ENCODE assay signal across 16 cellular contexts in the genomic region with DNA sequence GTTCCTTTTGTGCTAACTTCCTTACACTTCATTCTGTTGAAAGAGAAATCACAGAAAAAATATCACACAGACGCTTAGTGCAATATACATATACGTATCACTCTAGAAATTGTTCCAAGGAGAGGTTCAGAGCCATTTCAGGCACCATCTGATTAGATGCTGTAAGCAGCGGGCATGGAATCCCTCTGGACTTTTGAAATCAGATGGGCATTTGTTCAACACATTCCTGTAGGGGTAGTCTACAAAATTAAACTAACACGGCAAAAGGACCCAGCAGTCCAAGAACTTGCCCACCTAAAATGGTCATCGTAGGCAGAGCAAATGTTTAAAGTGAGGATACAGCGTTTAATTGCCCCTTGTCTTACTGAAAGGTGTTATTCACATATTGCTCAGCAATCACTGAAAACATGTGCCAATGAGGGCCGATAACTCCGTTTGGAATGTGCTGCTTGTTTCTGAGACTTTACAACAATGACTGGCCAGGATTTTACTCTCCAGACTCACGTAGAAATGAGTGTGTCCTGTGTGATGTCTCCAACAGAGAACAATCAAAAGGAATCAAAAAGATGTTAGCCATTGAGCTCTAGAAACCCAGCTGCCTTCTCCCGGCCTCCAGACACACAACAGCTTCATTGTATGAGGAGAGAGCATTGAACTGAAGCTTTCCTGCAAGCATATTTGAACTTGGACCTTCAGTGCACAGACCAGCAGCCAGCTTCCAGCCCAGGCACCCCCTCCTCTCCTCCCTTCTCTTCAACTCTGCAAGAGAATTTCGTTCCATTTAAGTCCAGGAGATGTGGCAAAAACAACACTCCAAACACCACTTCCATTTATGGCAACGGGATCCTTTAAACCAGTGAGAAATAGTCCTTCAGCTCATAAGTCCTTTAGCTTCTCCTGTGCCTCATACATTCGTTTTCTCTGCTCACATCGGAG. TPM values are rescaled to one million over a fixed set of nuclear protein-coding genes. Genes with fewer than 3 reads are reported as not detected.
DNase-seq lines count a peak whose midpoint lies in the region; ATAC-seq and TF ChIP-seq lines count a peak whose summit lies in the region.
"Had no signal": no experiment of that assay in that cellular context is flagged by ENCODE, and none has a peak within 500 bp of the region (broad histone marks: within the 10 kb centered on the region; RNA-seq: fewer than 3 reads in every experiment).

No MANE protein-coding gene starts in this region.

- H3K27me3 Mint-ChIP-seq in progenitor cell of endocrine pancreas, result peaks cover 7% of the 10 kb centered on the region

- H3K4me1 Mint-ChIP-seq in progenitor cell of endocrine pancreas (ENCODE audit: low read depth), result peaks cover 11% of the 10 kb centered on the region
- H3K4me1 Mint-ChIP-seq: activated B cell treated with CpG ODN at 0.5 μM for 24 hours, naive B cell had no signal

- peaks cover 3 to 10% of the 10 kb centered on the region in 2 donors for H3K4me1 ChIP-seq in aorta (ENCODE audit: control insufficient read depth in 1 of 2, insufficient read depth in 2 of 2, low read length in 2 of 2)
- H3K4me1 ChIP-seq: spleen had no signal

- DNase-seq in left ventricle myocardium superior, result no peak
- DNase-seq in cardiac septum (ENCODE audit: low spot score), result no peak
- DNase-seq in inferior parietal cortex (ENCODE audit: extremely low spot score), result peak; percentile 45
- DNase-seq in progenitor cell of endocrine pancreas (ENCODE audit: low spot score, unreplicated experiment), result no peak
- DNase-seq in aorta, result peak in 1 of 2 donors; percentile 53
- DNase-seq in NCI-H1417 (lab: John Stamatoyannopoulos, UW), result no peak
- no peak for DNase-seq in activated naive CD4-positive, alpha-beta T cell treated with anti-CD3 and anti-CD28 coated beads, Interleukin-2, amount 50 U/mL, for 16 hours
- no peak for DNase-seq in OCI-M1 (lab: John Stamatoyannopoulos, UW)
- DNase-seq: activated B cell treated with CpG ODN at 0.5 μM for 24 hours; activated CD8-positive, alpha-beta memory T cell treated with anti-CD3 and anti-CD28 coated beads, Interleukin-2, amount 50 U/mL, for 48 hours; CD8-positive, alpha-beta T cell; HCEC 1CT; naive B cell; spleen had no signal

- H3K4me3 ChIP-seq in aorta (ENCODE audit: low read length in 2 of 2), result no peak overlapping the region
- H3K4me3 ChIP-seq: A549, spleen had no signal

- no peaks in the 10 kb centered on the region for H3K9me3 ChIP-seq in aorta (ENCODE audit: control insufficient read depth, low read length)
- H3K9me3 ChIP-seq: A549, spleen had no signal

- peak overlapping the region; percentile 53 for H3K27ac Mint-ChIP-seq in progenitor cell of endocrine pancreas
- H3K27ac Mint-ChIP-seq: activated B cell treated with CpG ODN at 0.5 μM for 24 hours; CD8-positive, alpha-beta T cell had no signal

- whole genome bisulfite sequencing in aorta, 2 donors, result 3 to 7% methylated on average over 14 of the region's 14 CpGs

- H3K36me3 Mint-ChIP-seq in progenitor cell of endocrine pancreas (ENCODE audit: insufficient read depth), result no peaks in the 10 kb centered on the region
- H3K36me3 Mint-ChIP-seq: activated naive CD4-positive, alpha-beta T cell treated with anti-CD3 and anti-CD28 coated beads, Interleukin-2, amount 50 U/mL, for 72 hours; CD8-positive, alpha-beta T cell had no signal

- peak overlapping the region; percentile 82 to 85 for H3K27ac ChIP-seq in aorta (ENCODE audit: low read depth in 1 of 2, low read length in 2 of 2)
- H3K27ac ChIP-seq: A549, spleen had no signal

- ATAC-seq in left ventricle myocardium superior (peak; percentile 34), aorta (ENCODE audit: low FRiP score) (peak; percentile 82)
- ATAC-seq: A549; activated naive CD4-positive, alpha-beta T cell treated with anti-CD3 and anti-CD28 coated beads, Interleukin-2, amount 50 U/mL, for 72 hours; CD8-positive, alpha-beta T cell had no signal

- H3K27me3 ChIP-seq in aorta (ENCODE audit: control insufficient read depth in 1 of 2, insufficient read depth in 2 of 2, low read length in 1 of 2), result no peaks in the 10 kb centered on the region
- H3K27me3 ChIP-seq: spleen had no signal

- no peaks in the 10 kb centered on the region for H3K36me3 ChIP-seq in aorta (ENCODE audit: control insufficient read depth in 1 of 2, insufficient read depth in 2 of 2, low read length in 1 of 2)
- H3K36me3 ChIP-seq: spleen had no signal

- H3K4me3 Mint-ChIP-seq in progenitor cell of endocrine pancreas (ENCODE audit: low read depth), result no peak overlapping the region
- H3K4me3 Mint-ChIP-seq: activated B cell treated with CpG ODN at 0.5 μM for 24 hours; CD8-positive, alpha-beta T cell; naive B cell had no signal

- TF ChIP-seq CTCF in progenitor cell of endocrine pancreas (IDR thresholded peaks at IDR 0.05; ENCODE audit: unreplicated experiment), result no peak

- H3K9me3 Mint-ChIP-seq in progenitor cell of endocrine pancreas (ENCODE audit: low read depth), result peaks cover 6% of the 10 kb centered on the region
- H3K9me3 Mint-ChIP-seq: activated B cell treated with CpG ODN at 0.5 μM for 24 hours; CD8-positive, alpha-beta T cell had no signal

- intact Hi-C loops in left ventricle myocardium superior (cut with micrococcal nuclease) (no loop called here), cardiac septum (cut with DNase I) (no loop called here), aorta (cut with DNase I) (loop anchor here (5.0 kb wide), 2 partner anchors 57 to 87 kb away; no protein-coding TSS in a partner anchor)

RNA-seq across cellular contexts. Expression of gene ADORA3, which starts 32.1 kb away (rescaled TPM):
- total RNA-seq in left ventricle myocardium superior (4.1 TPM), cardiac septum (0.51 TPM), progenitor cell of endocrine pancreas (not detected in 2 replicates), aorta (10 to 100 TPM in 1 of 2 donors, 1 to 10 TPM in 1; 4.3 to 10.5 TPM)
- polyA plus RNA-seq in aorta, result 10 to 100 TPM in 1 of 2 donors, 1 to 10 TPM in 1; 3.4 to 13.4 TPM
- total RNA-seq: activated B cell treated with CpG ODN at 0.5 μM for 24 hours; CD8-positive, alpha-beta T cell had no signal
- polyA plus RNA-seq: A549 had no signal

RNA-seq across cellular contexts. Expression of gene TMIGD3, which starts 32.1 kb away (rescaled TPM):
- total RNA-seq in left ventricle myocardium superior, result 0.64 TPM
- total RNA-seq in cardiac septum, result 0.32 TPM
- total RNA-seq in progenitor cell of endocrine pancreas, result not detected in 2 replicates
- 1 to 10 TPM; 4.0 to 6.0 TPM for total RNA-seq in aorta
- 1 to 10 TPM; 1.3 to 7.3 TPM for polyA plus RNA-seq in aorta
- total RNA-seq: activated B cell treated with CpG ODN at 0.5 μM for 24 hours; activated naive CD4-positive, alpha-beta T cell treated with anti-CD3 and anti-CD28 coated beads, Interleukin-2, amount 50 U/mL, for 72 hours; CD8-positive, alpha-beta T cell had no signal
- polyA plus RNA-seq: A549 had no signal

Comparison
In these comparisons a context has a peak if more than half of its experiments do, and no peak if none do; other contexts are left out.
1. intact Hi-C loops: an anchor here in aorta (5.0 kb wide); none called in left ventricle myocardium superior and cardiac septum.